In the genomic region with DNA sequence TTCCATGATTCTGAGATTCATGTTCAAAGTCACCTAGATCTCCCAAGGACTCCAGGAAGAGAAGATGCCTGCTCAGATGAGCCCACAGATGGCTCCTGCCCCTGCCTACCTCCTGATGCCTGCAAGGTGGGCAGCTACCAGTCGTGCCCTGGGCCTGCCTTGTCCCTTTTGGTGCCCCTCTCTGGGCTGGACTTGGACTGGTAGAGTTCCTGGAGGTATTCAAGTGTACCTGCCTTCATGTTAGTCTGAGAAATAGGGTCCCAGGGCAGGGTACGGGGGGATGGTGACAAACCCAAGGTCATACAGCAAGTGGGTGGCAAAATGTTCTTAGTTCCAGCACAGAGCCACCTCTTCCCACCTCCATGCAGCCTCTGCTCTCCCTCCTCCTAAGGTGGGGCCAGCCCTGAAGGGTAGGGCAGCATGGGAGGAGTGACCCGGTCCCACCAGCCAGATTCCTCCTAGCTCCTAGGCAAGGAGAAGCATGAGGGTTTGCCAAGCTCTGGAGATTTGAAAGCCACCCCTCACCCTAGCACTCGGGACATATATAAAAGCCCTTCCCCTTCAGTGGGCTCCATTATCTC, we compare ENCODE assay signal across 26 cellular contexts.
"Had no signal": no experiment of that assay in that cellular context is flagged by ENCODE, and none has a peak within 500 bp of the region (broad histone marks: within the 10 kb centered on the region; RNA-seq: fewer than 3 reads in every experiment).

No MANE protein-coding gene starts in this region.

- DNase-seq: activated B cell treated with CpG ODN at 0.5 μM for 24 hours; activated CD4-positive, alpha-beta memory T cell treated with anti-CD3 and anti-CD28 coated beads, Interleukin-2, amount 10 ng/mL, durations not matched to agents 7 days and 5 days; activated CD4-positive, alpha-beta T cell treated with anti-CD3 and anti-CD28 coated beads for 36 hours; activated CD4-positive, alpha-beta T cell treated with anti-CD3 and anti-CD28 coated beads, Interleukin-2, amount 50 U/mL, for 1 hour; activated effector memory CD4-positive, alpha-beta T cell treated with anti-CD3 and anti-CD28 coated beads, Interleukin-2, amount 50 U/mL, for 16 hours; activated naive CD4-positive, alpha-beta T cell treated with Interleukin-2 at 50 U/mL for 16 hours; activated naive CD8-positive, alpha-beta T cell treated with anti-CD3 and anti-CD28 coated beads, Interleukin-2, amount 50 U/mL, for 24 hours; activated T-cell treated with anti-CD3 and anti-CD28 coated beads, Interleukin-2, amount 50 U/mL, for 4 hours; amniotic stem cell; body of pancreas; Kasumi-1; KBM-7; NCI-H1048; NCI-H1417; NCI-H1694; NCI-H2029; NCI-H2107; NCI-H345; NCI-H510A; NCI-H526 treated with DMSO at 0.1 percent for 48 hours; NCI-H82; T-cell; T-helper 2 cell; T1000 had no signal

- H3K27ac ChIP-seq: ascending aorta, body of pancreas, SK-N-MC had no signal

- H3K9me3 ChIP-seq: ascending aorta, body of pancreas had no signal

- H3K27me3 ChIP-seq: ascending aorta, body of pancreas had no signal

- H3K4me3 ChIP-seq: ascending aorta, body of pancreas, SK-N-MC had no signal

- H3K4me1 ChIP-seq: body of pancreas had no signal

- H3K36me3 ChIP-seq: ascending aorta had no signal
